10 cellular contexts compared by ENCODE assay signal in the genomic region with DNA sequence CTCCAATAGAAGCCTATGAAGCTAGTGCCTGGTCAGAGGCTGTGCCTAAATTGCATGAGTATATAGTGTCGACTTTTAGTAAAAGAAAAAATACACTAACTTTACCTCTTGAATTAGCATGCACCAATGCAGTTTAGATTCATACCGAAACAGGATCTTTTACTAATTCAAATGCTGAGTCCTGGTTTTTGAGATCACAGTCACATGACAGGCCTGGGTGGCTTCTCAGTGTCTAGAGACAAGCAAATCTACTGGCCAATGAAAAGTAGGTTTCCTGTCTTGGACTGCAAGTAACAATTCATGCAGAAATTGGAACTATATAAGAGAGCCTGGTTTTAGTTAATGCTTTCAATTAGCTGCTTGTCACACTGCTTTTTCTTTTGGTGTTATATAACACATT. TPM values are rescaled to one million over a fixed set of nuclear protein-coding genes. Genes with fewer than 3 reads are reported as not detected.
DNase-seq lines count a peak whose midpoint lies in the region; ATAC-seq and TF ChIP-seq lines count a peak whose summit lies in the region.
"Had no signal": no experiment of that assay in that cellular context is flagged by ENCODE, and none has a peak within 500 bp of the region (broad histone marks: within the 10 kb centered on the region; RNA-seq: fewer than 3 reads in every experiment).

No MANE protein-coding gene starts in this region.

- H3K27ac Mint-ChIP-seq in natural killer cell: no peak overlapping the region
- H3K27ac Mint-ChIP-seq in natural killer cell treated with Interleukin-12 subunit alpha and Interleukin-12 subunit beta and Interleukin-15 and Interleukin-18, amount 100 ng/mL, for 72 hours: no peak overlapping the region
- H3K27ac Mint-ChIP-seq in activated CD8-positive, alpha-beta T cell treated with anti-CD3 and anti-CD28 coated beads for 36 hours: no peak overlapping the region

- peaks cover 52 to 55% of the 10 kb centered on the region in 2 donors for H3K4me1 Mint-ChIP-seq in natural killer cell
- H3K4me1 Mint-ChIP-seq in natural killer cell treated with Interleukin-12 subunit alpha and Interleukin-12 subunit beta and Interleukin-15 and Interleukin-18, amount 100 ng/mL, for 72 hours (ENCODE audit: low read depth in 2 of 2): peaks cover 43 to 47% of the 10 kb centered on the region in 2 donors
- peaks cover 47% of the 10 kb centered on the region for H3K4me1 Mint-ChIP-seq in activated CD8-positive, alpha-beta T cell treated with anti-CD3 and anti-CD28 coated beads for 36 hours (ENCODE audit: low read depth)

- ATAC-seq in natural killer cell (no peak), HG03103 (IDR thresholded peaks at IDR 0.05; ENCODE audit: low read depth, unreplicated experiment) (peak; percentile 59), HG03520 (IDR thresholded peaks at IDR 0.05; ENCODE audit: unreplicated experiment) (no peak)
- no peak for ATAC-seq in natural killer cell treated with Interleukin-12 subunit alpha and Interleukin-12 subunit beta and Interleukin-15 and Interleukin-18, amount 100 ng/mL, for 72 hours
- ATAC-seq in activated CD8-positive, alpha-beta T cell treated with anti-CD3 and anti-CD28 coated beads for 36 hours: no peak

- peaks cover 8% of the 10 kb centered on the region for H3K4me1 ChIP-seq in prostate gland (replicated peaks)

- H3K4me3 ChIP-seq in prostate gland: no peak overlapping the region
- H3K4me3 ChIP-seq: upper lobe of left lung had no signal

- DNase-seq in natural killer cell (no peak), SIG-M5 (lab: John Stamatoyannopoulos, UW) (no peak), GF-D8 (lab: John Stamatoyannopoulos, UW) (no peak), prostate gland (ENCODE audit: low spot score) (no peak)
- no peak for DNase-seq in natural killer cell treated with Interleukin-12 subunit alpha and Interleukin-12 subunit beta and Interleukin-15 and Interleukin-18, amount 100 ng/mL, for 72 hours (ENCODE audit: low spot score)
- DNase-seq in activated CD8-positive, alpha-beta T cell treated with anti-CD3 and anti-CD28 coated beads for 36 hours: peak; percentile 12
- DNase-seq: naive thymus-derived CD4-positive, alpha-beta T cell; upper lobe of left lung had no signal

- no peak overlapping the region for H3K27ac ChIP-seq in prostate gland

- TF ChIP-seq POLR2A in prostate gland (IDR thresholded peaks at IDR 0.05): no peak

- no peaks in the 10 kb centered on the region for H3K9me3 ChIP-seq in prostate gland
- H3K9me3 ChIP-seq: upper lobe of left lung had no signal

- no peak for TF ChIP-seq CTCF in natural killer cell (IDR thresholded peaks at IDR 0.05)
- no peak for TF ChIP-seq CTCF in activated CD8-positive, alpha-beta T cell treated with anti-CD3 and anti-CD28 coated beads for 36 hours (IDR thresholded peaks at IDR 0.05)
- no peak for TF ChIP-seq CTCF in prostate gland (IDR thresholded peaks at IDR 0.05)

- no peaks in the 10 kb centered on the region for H3K27me3 ChIP-seq in prostate gland (replicated peaks; ENCODE audit: insufficient read depth)
- H3K27me3 ChIP-seq: upper lobe of left lung had no signal

- intact Hi-C loops in natural killer cell (cut with micrococcal nuclease) (no loop called here), prostate gland (cut with DNase I) (no loop called here)
- intact Hi-C loops in activated CD8-positive, alpha-beta T cell treated with anti-CD3 and anti-CD28 coated beads for 36 hours (cut with micrococcal nuclease): no loop called here

- peaks cover 32 to 62% of the 10 kb centered on the region in 2 donors for H3K27me3 Mint-ChIP-seq in natural killer cell (ENCODE audit: low read depth in 2 of 2)
- H3K27me3 Mint-ChIP-seq in natural killer cell treated with Interleukin-12 subunit alpha and Interleukin-12 subunit beta and Interleukin-15 and Interleukin-18, amount 100 ng/mL, for 72 hours: peaks cover 34 to 39% of the 10 kb centered on the region in 2 donors
- H3K27me3 Mint-ChIP-seq in activated CD8-positive, alpha-beta T cell treated with anti-CD3 and anti-CD28 coated beads for 36 hours: peaks cover 63% of the 10 kb centered on the region

- H3K9me3 Mint-ChIP-seq in natural killer cell: no peaks in the 10 kb centered on the region
- no peaks in the 10 kb centered on the region for H3K9me3 Mint-ChIP-seq in natural killer cell treated with Interleukin-12 subunit alpha and Interleukin-12 subunit beta and Interleukin-15 and Interleukin-18, amount 100 ng/mL, for 72 hours
- H3K9me3 Mint-ChIP-seq in activated CD8-positive, alpha-beta T cell treated with anti-CD3 and anti-CD28 coated beads for 36 hours: peaks cover 5% of the 10 kb centered on the region

- no peaks in the 10 kb centered on the region for H3K36me3 ChIP-seq in prostate gland
- H3K36me3 ChIP-seq: upper lobe of left lung had no signal

- H3K36me3 Mint-ChIP-seq in natural killer cell: peaks cover 9% of the 10 kb centered on the region
- H3K36me3 Mint-ChIP-seq in natural killer cell treated with Interleukin-12 subunit alpha and Interleukin-12 subunit beta and Interleukin-15 and Interleukin-18, amount 100 ng/mL, for 72 hours: peaks cover 6% of the 10 kb centered on the region
- H3K36me3 Mint-ChIP-seq in activated CD8-positive, alpha-beta T cell treated with anti-CD3 and anti-CD28 coated beads for 36 hours (ENCODE audit: low read depth): peaks cover 1% of the 10 kb centered on the region

- POLR2A ChIA-PET in activated CD8-positive, alpha-beta T cell treated with anti-CD3 and anti-CD28 coated beads for 36 hours (lab: Charles Lee): no interaction called here

- CTCF ChIA-PET in activated CD8-positive, alpha-beta T cell treated with anti-CD3 and anti-CD28 coated beads for 36 hours (lab: Charles Lee): interaction anchor here (0.7 kb wide), 1 partner anchor 8 kb away, joined by 3 read pairs; no protein-coding TSS in a partner anchor

- H3K4me3 Mint-ChIP-seq in natural killer cell: peak overlapping the region; percentile 13
- no peak overlapping the region for H3K4me3 Mint-ChIP-seq in natural killer cell treated with Interleukin-12 subunit alpha and Interleukin-12 subunit beta and Interleukin-15 and Interleukin-18, amount 100 ng/mL, for 72 hours
- H3K4me3 Mint-ChIP-seq in activated CD8-positive, alpha-beta T cell treated with anti-CD3 and anti-CD28 coated beads for 36 hours: no peak overlapping the region

- WGBS in prostate gland: 77% methylated on average over 2 of the region's 2 CpGs

RNA-seq across cellular contexts. Expression of a gene that starts 7.2 kb away (rescaled TPM):
- total RNA-seq in natural killer cell (10 to 100 TPM; 38.4 to 52.3 (median 42.1) TPM), prostate gland (10 to 100 TPM; 86.2 to 96.5 TPM)
- total RNA-seq in natural killer cell treated with Interleukin-12 subunit alpha and Interleukin-12 subunit beta and Interleukin-15 and Interleukin-18, amount 100 ng/mL, for 72 hours: 10 to 100 TPM; 27.1 to 38.2 TPM
- 10 to 100 TPM in 1 of 2 experiments, 1 to 10 TPM in 1; 9.6 to 10.2 TPM for total RNA-seq in activated CD8-positive, alpha-beta T cell treated with anti-CD3 and anti-CD28 coated beads for 36 hours

RNA-seq across cellular contexts. Expression of a gene that starts 18.3 kb away (rescaled TPM):
- not detected for total RNA-seq in natural killer cell
- under 1 TPM; 0.26 to 0.33 TPM for total RNA-seq in natural killer cell treated with Interleukin-12 subunit alpha and Interleukin-12 subunit beta and Interleukin-15 and Interleukin-18, amount 100 ng/mL, for 72 hours
- under 1 TPM; 0.36 to 0.83 TPM for total RNA-seq in activated CD8-positive, alpha-beta T cell treated with anti-CD3 and anti-CD28 coated beads for 36 hours
- 10 to 100 TPM in 1 of 2 donors, 1 to 10 TPM in 1; 7.8 to 10.6 TPM for total RNA-seq in prostate gland

Comparison
In these comparisons a context has a peak if more than half of its experiments do, and no peak if none do; other contexts are left out.
1. RNA of a gene that starts 18.3 kb away (total RNA-seq): 7.8 to 10.6 TPM in prostate gland; 0.36 to 0.83 TPM in activated CD8-positive, alpha-beta T cell treated with anti-CD3 and anti-CD28 coated beads for 36 hours, 0.26 to 0.33 TPM in natural killer cell treated with Interleukin-12 subunit alpha and Interleukin-12 subunit beta and Interleukin-15 and Interleukin-18, amount 100 ng/mL, for 72 hours and not detected in natural killer cell; every median in the first group is over 4 times any median in the second.